ENCODE assay signal across 27 cellular contexts in genomic region chrX:37679230-37679629, GRCh38.
"Had no signal": no experiment of that assay in that cellular context is flagged by ENCODE, and none has a peak within 500 bp of the region (broad histone marks: within the 10 kb centered on the region; RNA-seq: fewer than 3 reads in every experiment).

No MANE protein-coding gene starts in this region.

- FAIRE-seq: endothelial cell of umbilical vein, kidney, urothelium cell line had no signal

- H3K4me2 ChIP-seq: hepatocyte had no signal

- H3K4me1 Mint-ChIP-seq: naive B cell; stimulated activated effector memory CD8-positive, alpha-beta T cell treated with anti-CD3 and anti-CD28 coated beads, Interleukin-12 subunit alpha, Interleukin-12 subunit beta, amount 100 ng/mL, for 72 hours had no signal

- H3K79me2 ChIP-seq: hepatocyte had no signal

- H3K4me3 ChIP-seq: colonic mucosa, esophagus muscularis mucosa, gastroesophageal sphincter, heart left ventricle, hepatocyte, lower lobe of right lung, prostate gland, right atrium auricular region, testis, tibial artery had no signal

- H3K27me3 ChIP-seq: colonic mucosa, esophagus muscularis mucosa, foreskin keratinocyte, gastroesophageal sphincter, heart left ventricle, hepatocyte, right atrium auricular region, testis, tibial artery had no signal

- H3K9me3 ChIP-seq: colonic mucosa, esophagus muscularis mucosa, gastroesophageal sphincter, heart left ventricle, lower lobe of right lung, prostate gland, right atrium auricular region, testis, tibial artery had no signal

- H3K9me3 Mint-ChIP-seq: dendritic cell treated with granulocyte-macrophage colony-stimulating factor and Interleukin-4, amounts not matched to agents 40 ng/mL and 50 ng/mL, for 4 days; naive B cell; natural killer cell treated with Interleukin-12 subunit alpha and Interleukin-12 subunit beta and Interleukin-15 and Interleukin-18, amount 100 ng/mL, for 72 hours; neural crest cell; stimulated activated effector memory CD8-positive, alpha-beta T cell treated with anti-CD3 and anti-CD28 coated beads, Interleukin-12 subunit alpha, Interleukin-12 subunit beta, amount 100 ng/mL, for 72 hours had no signal

- H3K36me3 ChIP-seq: colonic mucosa, esophagus muscularis mucosa, gastroesophageal sphincter, heart left ventricle, lower lobe of right lung, prostate gland, right atrium auricular region, tibial artery had no signal

- H3K4me1 ChIP-seq: foreskin keratinocyte, heart left ventricle, lower lobe of right lung, prostate gland, right atrium auricular region, testis had no signal

- DNase-seq: colonic mucosa; effector CD8-positive, alpha-beta T cell; foreskin keratinocyte; heart left ventricle; kidney; left ventricle myocardium superior; lower lobe of right lung; naive B cell; stimulated activated CD4-positive, alpha-beta T cell treated with anti-CD3 and anti-CD28 coated beads, Interleukin-2, amount 100 ng/mL, for 24 hours; stimulated activated CD4-positive, alpha-beta T cell treated with anti-CD3 and anti-CD28 coated beads, Interleukin-4, amount 100 ng/mL, for 24 hours; stimulated activated naive CD4-positive, alpha-beta T cell treated with Interleukin-2 at 50 U/mL for 16 hours; substantia nigra; testis; tibial artery had no signal

- ATAC-seq: foreskin keratinocyte; gastroesophageal sphincter; heart left ventricle; left ventricle myocardium superior; lower lobe of right lung; natural killer cell treated with Interleukin-12 subunit alpha and Interleukin-12 subunit beta and Interleukin-15 and Interleukin-18, amount 100 ng/mL, for 72 hours; sciatic nerve; stimulated activated effector memory CD8-positive, alpha-beta T cell treated with anti-CD3 and anti-CD28 coated beads, Interleukin-12 subunit alpha, Interleukin-12 subunit beta, amount 100 ng/mL, for 72 hours had no signal

- H3K27ac ChIP-seq: colonic mucosa, foreskin keratinocyte, hepatocyte, lower lobe of right lung, prostate gland, right atrium auricular region, testis, tibial artery had no signal

- H3K27me3 Mint-ChIP-seq: dendritic cell treated with granulocyte-macrophage colony-stimulating factor and Interleukin-4, amounts not matched to agents 40 ng/mL and 50 ng/mL, for 4 days had no signal

- H3K36me3 Mint-ChIP-seq: naive B cell; natural killer cell treated with Interleukin-12 subunit alpha and Interleukin-12 subunit beta and Interleukin-15 and Interleukin-18, amount 100 ng/mL, for 72 hours; stimulated activated effector memory CD8-positive, alpha-beta T cell treated with anti-CD3 and anti-CD28 coated beads, Interleukin-12 subunit alpha, Interleukin-12 subunit beta, amount 100 ng/mL, for 72 hours; type B pancreatic cell had no signal

- H2AFZ ChIP-seq: hepatocyte had no signal

- H3K27ac Mint-ChIP-seq: dendritic cell treated with granulocyte-macrophage colony-stimulating factor and Interleukin-4, amounts not matched to agents 40 ng/mL and 50 ng/mL, for 4 days; naive B cell; natural killer cell treated with Interleukin-12 subunit alpha and Interleukin-12 subunit beta and Interleukin-15 and Interleukin-18, amount 100 ng/mL, for 72 hours; stimulated activated effector memory CD8-positive, alpha-beta T cell treated with anti-CD3 and anti-CD28 coated beads, Interleukin-12 subunit alpha, Interleukin-12 subunit beta, amount 100 ng/mL, for 72 hours; type B pancreatic cell had no signal

- H3K4me3 Mint-ChIP-seq: dendritic cell treated with granulocyte-macrophage colony-stimulating factor and Interleukin-4, amounts not matched to agents 40 ng/mL and 50 ng/mL, for 4 days; naive B cell; natural killer cell treated with Interleukin-12 subunit alpha and Interleukin-12 subunit beta and Interleukin-15 and Interleukin-18, amount 100 ng/mL, for 72 hours; neural crest cell; stimulated activated effector memory CD8-positive, alpha-beta T cell treated with anti-CD3 and anti-CD28 coated beads, Interleukin-12 subunit alpha, Interleukin-12 subunit beta, amount 100 ng/mL, for 72 hours; type B pancreatic cell had no signal
